1 cellular context compared by ENCODE assay signal in genomic region chrX:72245461-72246089, GRCh38.
TF ChIP-seq lines count a peak whose summit lies in the region.

No MANE protein-coding gene starts in this region.

TF ChIP-seq in K562, 482 proteins besides CTCF, POLR2A, EP300 and RAD21 (continued from another document):
- TF ChIP-seq DEAF1 (CRISPR knock-in tag; IDR thresholded peaks at IDR 0.05): peak; percentile 28; the same call in 1 of the 2 replicates
- TF ChIP-seq THAP12 (CRISPR knock-in tag; IDR thresholded peaks at IDR 0.05): no peak
- TF ChIP-seq DLX4 (CRISPR knock-in tag; IDR thresholded peaks at IDR 0.05): no peak
- no peak for TF ChIP-seq CUX1 (CRISPR knock-in tag; IDR thresholded peaks at IDR 0.05)
- no peak for TF ChIP-seq HEY1 (CRISPR knock-in tag; IDR thresholded peaks at IDR 0.05; ENCODE audit: borderline replicate concordance)
- TF ChIP-seq MED1 (CRISPR knock-in tag; IDR thresholded peaks at IDR 0.05; ENCODE audit: borderline replicate concordance): no peak
- TF ChIP-seq ZBTB1 (CRISPR knock-in tag; IDR thresholded peaks at IDR 0.05; ENCODE audit: borderline replicate concordance, low read depth): no peak
- no peak for TF ChIP-seq E2F4 (CRISPR knock-in tag; IDR thresholded peaks at IDR 0.05; ENCODE audit: low read depth)
- TF ChIP-seq L3MBTL2 (IDR thresholded peaks at IDR 0.05): no peak
- TF ChIP-seq TFAP4 (CRISPR knock-in tag; IDR thresholded peaks at IDR 0.05; ENCODE audit: borderline replicate concordance): peak; percentile 26; the same call in 1 of the 2 replicates
- TF ChIP-seq TRIM28 (IDR thresholded peaks at IDR 0.05): no peak
- TF ChIP-seq ZNF639 (CRISPR knock-in tag; conservative IDR thresholded peaks at IDR 0.05 in 1 of 2, IDR thresholded peaks at IDR 0.05 in 1 of 2): no peak
- no peak for TF ChIP-seq SMARCA4 (IDR thresholded peaks at IDR 0.05)
- peak; percentile 40; the same call in 1 of the 2 replicates for TF ChIP-seq STAG1 (CRISPR knock-in tag; IDR thresholded peaks at IDR 0.05; ENCODE audit: borderline replicate concordance)
- no peak for TF ChIP-seq PTBP1 (IDR thresholded peaks at IDR 0.05; ENCODE audit: low read depth, low read length)
- no peak for TF ChIP-seq TBL1XR1 (IDR thresholded peaks at IDR 0.05; ENCODE audit: low read length in 2 of 2)
- no peak for TF ChIP-seq ZBTB17 (CRISPR knock-in tag; IDR thresholded peaks at IDR 0.05)
- peak; percentile 68 for TF ChIP-seq SMC3 (conservative IDR thresholded peaks at IDR 0.05; ENCODE audit: insufficient read depth, low read depth, low read length)
- TF ChIP-seq ZNF311 (CRISPR knock-in tag; IDR thresholded peaks at IDR 0.05): no peak
- no peak for TF ChIP-seq SRSF1 (IDR thresholded peaks at IDR 0.05; ENCODE audit: low read depth, low read length)
- TF ChIP-seq RCOR1 (IDR thresholded peaks at IDR 0.05; ENCODE audit: borderline replicate concordance in 1 of 2, low read depth in 2 of 2, low read length in 2 of 2): 0 out of 4 replicates have a peak, but pooled peaks of 1 of the 2 experiments have one; percentile 42
- TF ChIP-seq ZNF695 (CRISPR knock-in tag; IDR thresholded peaks at IDR 0.05): no peak
- TF ChIP-seq YY1 (IDR thresholded peaks at IDR 0.05; ENCODE audit: borderline replicate concordance in 1 of 3, control insufficient read depth in 1 of 3, extremely low read depth in 1 of 3, insufficient read depth in 3 of 3, insufficient read length in 1 of 3, insufficient replicate concordance in 2 of 3, low read depth in 1 of 3, low read length in 2 of 3): peak in 1 of 3 experiments; percentile 57
- TF ChIP-seq KDM4B (IDR thresholded peaks at IDR 0.05; ENCODE audit: borderline replicate concordance in 2 of 2, low read depth in 1 of 2): no peak
- TF ChIP-seq ARID2 (IDR thresholded peaks at IDR 0.05): no peak
- TF ChIP-seq HBP1 (CRISPR knock-in tag; IDR thresholded peaks at IDR 0.05): no peak
- 0 out of 2 replicates have a peak, but pooled peaks have one; percentile 23 for TF ChIP-seq JUND (IDR thresholded peaks at IDR 0.05; ENCODE audit: borderline replicate concordance, low read depth, low read length)
- no peak for TF ChIP-seq JUND (tag; IDR thresholded peaks at IDR 0.05; ENCODE audit: borderline replicate concordance, low read depth, low read length)
- TF ChIP-seq ZNF449 (CRISPR knock-in tag; IDR thresholded peaks at IDR 0.05): no peak
- TF ChIP-seq FUS (optimal IDR thresholded peaks at IDR 0.05; ENCODE audit: low read depth, low read length): no peak
- no peak for TF ChIP-seq CREB3L1 (IDR thresholded peaks at IDR 0.05; ENCODE audit: borderline replicate concordance, low read depth)
- TF ChIP-seq UBTF (IDR thresholded peaks at IDR 0.05; ENCODE audit: borderline replicate concordance in 1 of 2, low read depth in 2 of 2, low read length in 2 of 2): no peak
- TF ChIP-seq ATF4 (CRISPR knock-in tag; IDR thresholded peaks at IDR 0.05): no peak
